In genomic region chr1:64981602-64981981, GRCh38 we compare ENCODE assay signal across 22 cellular contexts.
"Had no signal": no experiment of that assay in that cellular context is flagged by ENCODE, and none has a peak within 500 bp of the region (broad histone marks: within the 10 kb centered on the region; RNA-seq: fewer than 3 reads in every experiment).

No MANE protein-coding gene starts in this region.

- H3K36me3 ChIP-seq: prostate gland, transverse colon had no signal

- ATAC-seq: right cardiac atrium had no signal

- H3K4me3 ChIP-seq: left ventricle myocardium inferior, prostate gland, skin epidermis, transverse colon had no signal

- DNase-seq: activated B cell treated with CpG ODN at 0.5 μM for 24 hours; activated CD4-positive, alpha-beta T cell treated with anti-CD3 and anti-CD28 coated beads, Interleukin-2, amount 10 ng/mL, durations not matched to agents 24 days and 14 days; activated CD8-positive, alpha-beta memory T cell treated with anti-CD3 and anti-CD28 coated beads, Interleukin-2, amount 50 U/mL, for 4 hours; activated CD8-positive, alpha-beta T cell treated with anti-CD3 and anti-CD28 coated beads, Interleukin-2, amount 10 ng/mL, durations not matched to agents 7 days and 5 days; activated gamma-delta T cell; activated T-cell treated with anti-CD3 and anti-CD28 coated beads, Interleukin-2, amount 50 U/mL, for 48 hours; amygdala; cortex of kidney; effector CD4-positive, alpha-beta T cell; islet precursor cell; left ventricle myocardium inferior; nephron progenitor cell; occipital lobe; right cardiac atrium; stimulated activated CD4-positive, alpha-beta T cell treated with anti-CD3 and anti-CD28 coated beads, Interleukin-15, amount 100 ng/mL, for 24 hours; stimulated activated CD4-positive, alpha-beta T cell treated with anti-CD3 and anti-CD28 coated beads, Interleukin-4, amount 100 ng/mL, for 1 hour; stimulated activated naive CD4-positive, alpha-beta T cell treated with Interleukin-2 at 50 U/mL for 16 hours; transverse colon had no signal

- H3K27me3 ChIP-seq: foreskin keratinocyte, transverse colon had no signal

- H3K27ac ChIP-seq: foreskin keratinocyte, left ventricle myocardium inferior, prostate gland had no signal

- H3K4me1 ChIP-seq: prostate gland had no signal

- FAIRE-seq: endothelial cell of umbilical vein had no signal

- H3K9me3 ChIP-seq: left ventricle myocardium inferior, prostate gland, transverse colon had no signal
